ENCODE assay signal across 19 cellular contexts in genomic region chr3:157836022-157836421, GRCh38.
DNase-seq lines count a peak whose midpoint lies in the region; ATAC-seq and TF ChIP-seq lines count a peak whose summit lies in the region.
"Had no signal": no experiment of that assay in that cellular context is flagged by ENCODE, and none has a peak within 500 bp of the region (broad histone marks: within the 10 kb centered on the region; RNA-seq: fewer than 3 reads in every experiment).

No MANE protein-coding gene starts in this region.

- no peaks in the 10 kb centered on the region for H3K27me3 Mint-ChIP-seq in nephron progenitor cell (ENCODE audit: low read depth, poor library complexity)
- H3K27me3 Mint-ChIP-seq: B cell had no signal

- ATAC-seq in GM21529 (IDR thresholded peaks at IDR 0.05; ENCODE audit: unreplicated experiment) = no peak

- H3K9me3 ChIP-seq in left ventricle myocardium inferior (replicated peaks) (no peaks in the 10 kb centered on the region), WERI-Rb-1 (ENCODE audit: severe bottlenecking) (no peaks in the 10 kb centered on the region)
- H3K9me3 ChIP-seq: Peyer's patch had no signal

- DNase-seq in left ventricle myocardium inferior (no peak), cardiac septum (ENCODE audit: low spot score) (no peak), WERI-Rb-1 (peak; percentile 30), nephron progenitor cell (no peak), ureter (ENCODE audit: low spot score) (no peak), GDM1 (lab: John Stamatoyannopoulos, UW) (no peak), Ammon's horn (ENCODE audit: low spot score) (no peak)
- DNase-seq: H9; HFFc6; KBM-7; NCI-H1092; NCI-H1436; NCI-H1930; NCI-H69; NK-92 treated with Interleukin-12 subunit alpha and Interleukin-12 subunit beta, amount 100 ng/mL, for 24 hours; Peyer's patch had no signal

- H3K4me1 ChIP-seq in left ventricle myocardium inferior = no peaks in the 10 kb centered on the region
- H3K4me1 ChIP-seq: Peyer's patch had no signal

- H3K9me3 Mint-ChIP-seq in nephron progenitor cell = no peaks in the 10 kb centered on the region
- H3K9me3 Mint-ChIP-seq: H9, HFFc6 had no signal

- H3K4me1 Mint-ChIP-seq in nephron progenitor cell = no peaks in the 10 kb centered on the region
- H3K4me1 Mint-ChIP-seq: B cell, CD14-positive monocyte had no signal

- peak overlapping the region; percentile 65 for H3K27ac Mint-ChIP-seq in nephron progenitor cell
- H3K27ac Mint-ChIP-seq: B cell, CD14-positive monocyte, H9, HFFc6 had no signal

- H3K36me3 Mint-ChIP-seq in nephron progenitor cell (ENCODE audit: low read depth) = no peaks in the 10 kb centered on the region
- H3K36me3 Mint-ChIP-seq: CD14-positive monocyte had no signal

- H3K27me3 ChIP-seq in left ventricle myocardium inferior (ENCODE audit: low read depth) (peaks cover 6% of the 10 kb centered on the region), WERI-Rb-1 (ENCODE audit: insufficient read depth, low read depth, severe bottlenecking) (peaks cover 2% of the 10 kb centered on the region)
- H3K27me3 ChIP-seq: Peyer's patch had no signal

- no peak for TF ChIP-seq CTCF in left ventricle myocardium inferior (IDR thresholded peaks at IDR 0.05; ENCODE audit: borderline replicate concordance)
- no peak for TF ChIP-seq CTCF in WERI-Rb-1 (IDR thresholded peaks at IDR 0.05; ENCODE audit: low read depth, low read length)
- no peak for TF ChIP-seq CTCF in nephron progenitor cell (IDR thresholded peaks at IDR 0.05)

- intact Hi-C loops in left ventricle myocardium inferior (cut with micrococcal nuclease) = no loop called here
- intact Hi-C loops in cardiac septum (cut with DNase I) = no loop called here

- no peak overlapping the region for H3K4me3 Mint-ChIP-seq in nephron progenitor cell
- H3K4me3 Mint-ChIP-seq: B cell, CD14-positive monocyte, H9, HFFc6 had no signal

- H3K36me3 ChIP-seq in left ventricle myocardium inferior (no peaks in the 10 kb centered on the region), WERI-Rb-1 (no peaks in the 10 kb centered on the region)
- H3K36me3 ChIP-seq: Peyer's patch had no signal

- no peak overlapping the region for H3K27ac ChIP-seq in left ventricle myocardium inferior (replicated peaks)
- H3K27ac ChIP-seq in WERI-Rb-1 = no peak overlapping the region
- H3K27ac ChIP-seq: Peyer's patch had no signal

- peak overlapping the region; percentile 17 for H3K4me3 ChIP-seq in left ventricle myocardium inferior
- H3K4me3 ChIP-seq in WERI-Rb-1 (ENCODE audit: low read depth, low read length) = no peak overlapping the region
- H3K4me3 ChIP-seq: Peyer's patch had no signal
